In the genomic region with DNA sequence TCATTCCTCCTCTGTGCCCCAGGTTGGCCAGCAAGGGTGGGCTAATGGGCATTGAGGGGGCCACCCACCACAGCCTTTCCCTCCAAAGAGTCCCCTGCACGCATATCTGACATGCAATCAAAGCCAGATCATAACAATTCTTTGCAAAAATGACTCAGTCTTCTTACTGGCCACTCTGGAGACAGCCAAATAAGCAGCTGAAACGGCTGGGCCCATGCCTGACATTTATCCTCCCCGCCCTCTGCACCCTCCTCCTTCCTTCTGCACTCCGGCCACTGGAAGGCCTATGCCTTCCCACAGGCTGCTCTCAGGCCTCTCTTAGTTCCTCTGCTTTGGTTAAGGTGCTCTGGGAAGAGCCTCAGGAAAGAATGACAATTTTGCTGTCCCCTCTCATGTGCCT, we compare ENCODE assay signal across 1 cellular context.
TF ChIP-seq lines count a peak whose summit lies in the region.

No MANE protein-coding gene starts in this region.

TF ChIP-seq in IMR-90, 13 proteins besides CTCF, POLR2A, EP300 and RAD21 (continued from another document):
- TF ChIP-seq, protein P1, sequence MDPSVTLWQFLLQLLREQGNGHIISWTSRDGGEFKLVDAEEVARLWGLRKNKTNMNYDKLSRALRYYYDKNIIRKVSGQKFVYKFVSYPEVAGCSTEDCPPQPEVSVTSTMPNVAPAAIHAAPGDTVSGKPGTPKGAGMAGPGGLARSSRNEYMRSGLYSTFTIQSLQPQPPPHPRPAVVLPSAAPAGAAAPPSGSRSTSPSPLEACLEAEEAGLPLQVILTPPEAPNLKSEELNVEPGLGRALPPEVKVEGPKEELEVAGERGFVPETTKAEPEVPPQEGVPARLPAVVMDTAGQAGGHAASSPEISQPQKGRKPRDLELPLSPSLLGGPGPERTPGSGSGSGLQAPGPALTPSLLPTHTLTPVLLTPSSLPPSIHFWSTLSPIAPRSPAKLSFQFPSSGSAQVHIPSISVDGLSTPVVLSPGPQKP (IDR thresholded peaks at IDR 0.05; ENCODE audit: borderline replicate concordance, low read depth, low read length), result no peak
